In the genomic region with DNA sequence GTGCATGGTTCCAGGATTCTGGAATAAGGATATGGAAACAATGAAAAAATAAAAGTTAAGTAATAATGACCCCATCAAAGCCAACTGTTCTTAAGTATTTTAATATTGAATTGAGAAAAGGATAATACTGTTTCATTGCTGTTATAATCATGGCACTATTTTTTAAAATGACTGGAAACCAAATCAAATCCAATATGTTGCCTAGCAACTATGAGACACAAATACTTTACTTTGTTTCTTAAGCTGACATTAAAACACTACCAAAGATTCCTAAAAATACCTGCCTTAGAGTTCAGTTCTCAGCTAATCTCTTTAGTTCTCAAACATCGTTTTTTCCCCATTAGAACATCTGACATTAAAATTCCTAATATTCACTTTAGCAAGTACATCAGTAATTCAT, we compare ENCODE assay signal across 17 cellular contexts.
DNase-seq lines count a peak whose midpoint lies in the region; ATAC-seq, FAIRE-seq and TF ChIP-seq lines count a peak whose summit lies in the region.
"Had no signal": no experiment of that assay in that cellular context is flagged by ENCODE, and none has a peak within 500 bp of the region (broad histone marks: within the 10 kb centered on the region; RNA-seq: fewer than 3 reads in every experiment).

No MANE protein-coding gene starts in this region.

- 0% methylated on average over 1 of the region's 1 CpG for WGBS in K562 (ENCODE audit: insufficient coverage, low coverage, missing lambda C conversion rate)
- WGBS in smooth muscle cell (ENCODE audit: low lambda C conversion rate) = 76% methylated on average over 1 of the region's 1 CpG

- H3K9me3 Mint-ChIP-seq in GM23338 (no peaks in the 10 kb centered on the region), mesothelial cell of epicardium (peaks cover 8% of the 10 kb centered on the region)
- no peaks in the 10 kb centered on the region for H3K9me3 Mint-ChIP-seq in CD4-positive, alpha-beta memory T cell
- H3K9me3 Mint-ChIP-seq: activated naive CD4-positive, alpha-beta T cell treated with anti-CD3 and anti-CD28 coated beads, Interleukin-2, amount 50 U/mL, for 72 hours; activated T-helper 1 cell treated with anti-CD3 and anti-CD28 coated beads, Interleukin-12 subunit alpha, Interleukin-12 subunit beta, Interleukin-2, Interleukin-4 antibody, amounts not matched to agents 30 ng/mL and 10 ng/mL and 1 ng/mL, durations not matched to agents 14 hours and 24 hours and 36 hours; stimulated activated memory B cell treated with anti-CD40 and anti-IgM and Interleukin-4, amounts not matched to agents 10 μg/mL and 1 μg/mL and 100 μg/mL, for 72 hours had no signal

- POLR2A ChIA-PET in K562 (lab: Yijun Ruan, JAX) = interaction anchor here (0.8 to 1.2 kb wide), 2 partner anchors 13 kb away, joined by 3 read pairs; no protein-coding TSS in a partner anchor
- POLR2A ChIA-PET in CD4-positive, alpha-beta memory T cell (lab: Charles Lee; ENCODE audit: partially characterized antibody) = no interaction called here

- in situ Hi-C loops in K562 (cut with MboI) = no loop called here

- FAIRE-seq in K562 (lab: Jason Lieb, UNC) = no peak

- no peaks in the 10 kb centered on the region for H4K20me1 ChIP-seq in GM23338 (replicated peaks; ENCODE audit: insufficient read depth)
- no peaks in the 10 kb centered on the region for H4K20me1 ChIP-seq in K562 (replicated peaks; ENCODE audit: control insufficient read depth, insufficient read depth, low read length)
- no peaks in the 10 kb centered on the region for H4K20me1 ChIP-seq in smooth muscle cell (ENCODE audit: low read depth)

- TF ChIP-seq CTCF in GM23338 (conservative IDR thresholded peaks at IDR 0.05; ENCODE audit: low read depth in 2 of 2) = no peak
- TF ChIP-seq CTCF in K562 (IDR thresholded peaks at IDR 0.05 in 2 of 3, conservative IDR thresholded peaks at IDR 0.05 in 1 of 3; ENCODE audit: insufficient read depth in 2 of 3, low read depth in 1 of 3, low read length in 3 of 3) = no peak
- TF ChIP-seq CTCF in mesothelial cell of epicardium (IDR thresholded peaks at IDR 0.05; ENCODE audit: unreplicated experiment) = no peak
- TF ChIP-seq CTCF in smooth muscle cell (IDR thresholded peaks at IDR 0.05; ENCODE audit: borderline replicate concordance, insufficient read depth, poor library complexity, severe bottlenecking) = no peak

- no peaks in the 10 kb centered on the region for H3K9me1 ChIP-seq in K562 (ENCODE audit: control insufficient read depth, insufficient read depth, low read length)

- H3K27me3 ChIP-seq in GM23338 (ENCODE audit: insufficient read depth) = peaks cover 12% of the 10 kb centered on the region; the same call in 1 of the 2 replicates
- no peaks in the 10 kb centered on the region for H3K27me3 ChIP-seq in K562 (ENCODE audit: control insufficient read depth in 2 of 2, insufficient read depth in 2 of 2, low read length in 2 of 2)
- H3K27me3 ChIP-seq in smooth muscle cell (ENCODE audit: low read depth) = no peaks in the 10 kb centered on the region
- H3K27me3 ChIP-seq in CD4-positive, alpha-beta memory T cell (ENCODE audit: insufficient read depth, low read length) = no peaks in the 10 kb centered on the region
- H3K27me3 ChIP-seq: colonic mucosa, hepatocyte, ovary had no signal

- no peak overlapping the region for H3K4me3 Mint-ChIP-seq in GM23338
- no peak overlapping the region for H3K4me3 Mint-ChIP-seq in mesothelial cell of epicardium
- no peak overlapping the region for H3K4me3 Mint-ChIP-seq in CD4-positive, alpha-beta memory T cell
- H3K4me3 Mint-ChIP-seq: activated CD4-positive, alpha-beta T cell treated with anti-CD3 and anti-CD28 coated beads for 36 hours; activated T-helper 1 cell treated with anti-CD3 and anti-CD28 coated beads, Interleukin-12 subunit alpha, Interleukin-12 subunit beta, Interleukin-2, Interleukin-4 antibody, amounts not matched to agents 30 ng/mL and 10 ng/mL and 1 ng/mL, durations not matched to agents 14 hours and 24 hours and 36 hours; stimulated activated memory B cell treated with anti-CD40 and anti-IgM and Interleukin-4, amounts not matched to agents 10 μg/mL and 1 μg/mL and 100 μg/mL, for 72 hours had no signal

- H2AFZ ChIP-seq in GM23338 (no peak overlapping the region), K562 (ENCODE audit: low read depth, low read length) (no peak overlapping the region), smooth muscle cell (ENCODE audit: low read depth) (peak overlapping the region; percentile 48)
- H2AFZ ChIP-seq: hepatocyte had no signal

- H3K36me3 ChIP-seq in GM23338 (ENCODE audit: insufficient read depth) (no peaks in the 10 kb centered on the region), K562 (ENCODE audit: control insufficient read depth, insufficient read depth, low read length) (no peaks in the 10 kb centered on the region), smooth muscle cell (ENCODE audit: low read depth) (no peaks in the 10 kb centered on the region)
- H3K36me3 ChIP-seq in CD4-positive, alpha-beta memory T cell (ENCODE audit: insufficient read depth, low read length) = no peaks in the 10 kb centered on the region
- H3K36me3 ChIP-seq: colonic mucosa, ovary had no signal

- H3K36me3 Mint-ChIP-seq in GM23338 (ENCODE audit: low read depth) (no peaks in the 10 kb centered on the region), mesothelial cell of epicardium (no peaks in the 10 kb centered on the region)
- H3K36me3 Mint-ChIP-seq in CD4-positive, alpha-beta memory T cell = no peaks in the 10 kb centered on the region
- H3K36me3 Mint-ChIP-seq: activated naive CD4-positive, alpha-beta T cell treated with anti-CD3 and anti-CD28 coated beads, Interleukin-2, amount 50 U/mL, for 72 hours; stimulated activated memory B cell treated with anti-CD40 and anti-IgM and Interleukin-4, amounts not matched to agents 10 μg/mL and 1 μg/mL and 100 μg/mL, for 72 hours had no signal

- 0 out of 2 replicates have a peak overlapping the region, but pooled peaks have one; percentile 14 for H3K4me2 ChIP-seq in GM23338
- H3K4me2 ChIP-seq in K562 (ENCODE audit: insufficient read depth, low read length) = no peak overlapping the region
- peak overlapping the region; percentile 68 for H3K4me2 ChIP-seq in smooth muscle cell
- H3K4me2 ChIP-seq: hepatocyte had no signal

- no peak for TF ChIP-seq EP300 in K562 (IDR thresholded peaks at IDR 0.05; ENCODE audit: low read length)

- no peaks in the 10 kb centered on the region for H3K9me2 ChIP-seq in GM23338 (ENCODE audit: insufficient read depth)

- intact Hi-C loops in K562 (cut with micrococcal nuclease) = no loop called here
- intact Hi-C loops in CD4-positive, alpha-beta memory T cell (cut with micrococcal nuclease) = no loop called here

- H3K27ac ChIP-seq in GM23338 (ENCODE audit: low read depth) = no peak overlapping the region
- no peak overlapping the region for H3K27ac ChIP-seq in K562 (ENCODE audit: extremely low read depth, low read depth, low read length)
- peak overlapping the region; percentile 90 for H3K27ac ChIP-seq in smooth muscle cell (ENCODE audit: low read depth)
- H3K27ac ChIP-seq in CD4-positive, alpha-beta memory T cell (ENCODE audit: low read depth, low read length) = no peak overlapping the region
- H3K27ac ChIP-seq: colonic mucosa, hepatocyte, ovary had no signal

- TF ChIP-seq POLR2A in K562 (conservative IDR thresholded peaks at IDR 0.05) = no peak

- H3K79me2 ChIP-seq in GM23338 (replicated peaks; ENCODE audit: insufficient read depth) (no peaks in the 10 kb centered on the region), K562 (ENCODE audit: control insufficient read depth, insufficient read depth, low read length) (no peaks in the 10 kb centered on the region), smooth muscle cell (ENCODE audit: low read depth) (no peaks in the 10 kb centered on the region)
- H3K79me2 ChIP-seq: hepatocyte had no signal

- no peak overlapping the region for H3K9ac ChIP-seq in K562 (ENCODE audit: insufficient read depth in 1 of 2, low read depth in 2 of 2, low read length in 2 of 2)
- peak overlapping the region; percentile 62 for H3K9ac ChIP-seq in smooth muscle cell (ENCODE audit: low read depth)

- H3F3A ChIP-seq in GM23338 (replicated peaks; ENCODE audit: low read depth) = no peaks in the 10 kb centered on the region
- H3F3A ChIP-seq in smooth muscle cell (ENCODE audit: low read depth) = no peaks in the 10 kb centered on the region

- no TSS peak for BruUV-seq in K562 (replicated peaks; lab: Mats Ljungman, UMichigan)

- H3K4me1 Mint-ChIP-seq in GM23338 (peaks cover 16% of the 10 kb centered on the region), mesothelial cell of epicardium (peaks cover 12% of the 10 kb centered on the region)
- H3K4me1 Mint-ChIP-seq in CD4-positive, alpha-beta memory T cell = peaks cover 0 to 4% (median under 1%) of the 10 kb centered on the region in 4 donors
- H3K4me1 Mint-ChIP-seq: activated CD4-positive, alpha-beta T cell treated with anti-CD3 and anti-CD28 coated beads for 36 hours; stimulated activated memory B cell treated with anti-CD40 and anti-IgM and Interleukin-4, amounts not matched to agents 10 μg/mL and 1 μg/mL and 100 μg/mL, for 72 hours had no signal

- H3K4me3 ChIP-seq in GM23338 (no peak overlapping the region), K562 (no peak overlapping the region), smooth muscle cell (no peak overlapping the region)
- H3K4me3 ChIP-seq in CD4-positive, alpha-beta memory T cell (ENCODE audit: low read length in 2 of 2) = no peak overlapping the region
- H3K4me3 ChIP-seq: colonic mucosa, hepatocyte, ovary had no signal

- DNase-seq in GM23338 (ENCODE audit: low spot score) (no peak), K562 (ENCODE audit: extremely low read depth in 1 of 4, low spot score in 3 of 4) (no peak), mesothelial cell of epicardium (ENCODE audit: low spot score in 2 of 2, unreplicated experiment in 2 of 2) (no peak), smooth muscle cell (lab: John Stamatoyannopoulos, UW; ENCODE audit: unreplicated experiment) (no peak), hippocampal formation (lab: John Stamatoyannopoulos, UW) (no peak), GM19238 (ENCODE audit: insufficient read length, low spot score) (no peak)
- DNase-seq in CD4-positive, alpha-beta memory T cell = no peak
- DNase-seq: activated CD4-positive, alpha-beta T cell treated with anti-CD3 and anti-CD28 coated beads for 36 hours; colonic mucosa; NCI-H1417; ovary; Right ventricle myocardium superior had no signal

- H3K4me1 ChIP-seq in GM23338 (ENCODE audit: insufficient read depth) (peaks cover 6% of the 10 kb centered on the region; the same call in 1 of the 2 replicates), K562 (replicated peaks in 1 of 2; ENCODE audit: control insufficient read depth in 2 of 2, insufficient read depth in 2 of 2, low read length in 2 of 2) (no peaks in the 10 kb centered on the region; a peak in 1 of 5 replicates), smooth muscle cell (ENCODE audit: low read depth) (peaks cover 14% of the 10 kb centered on the region)
- H3K4me1 ChIP-seq in CD4-positive, alpha-beta memory T cell (ENCODE audit: insufficient read depth, low read length) = no peaks in the 10 kb centered on the region
- H3K4me1 ChIP-seq: colonic mucosa had no signal

- H3K27ac Mint-ChIP-seq in GM23338 = no peak overlapping the region
- H3K27ac Mint-ChIP-seq in mesothelial cell of epicardium = peak overlapping the region; percentile 62
- H3K27ac Mint-ChIP-seq in CD4-positive, alpha-beta memory T cell = no peak overlapping the region
- H3K27ac Mint-ChIP-seq: activated CD4-positive, alpha-beta T cell treated with anti-CD3 and anti-CD28 coated beads for 36 hours; activated naive CD4-positive, alpha-beta T cell treated with anti-CD3 and anti-CD28 coated beads, Interleukin-2, amount 50 U/mL, for 72 hours; activated T-helper 1 cell treated with anti-CD3 and anti-CD28 coated beads, Interleukin-12 subunit alpha, Interleukin-12 subunit beta, Interleukin-2, Interleukin-4 antibody, amounts not matched to agents 30 ng/mL and 10 ng/mL and 1 ng/mL, durations not matched to agents 14 hours and 24 hours and 36 hours; stimulated activated memory B cell treated with anti-CD40 and anti-IgM and Interleukin-4, amounts not matched to agents 10 μg/mL and 1 μg/mL and 100 μg/mL, for 72 hours had no signal

- CTCF ChIA-PET in K562 (lab: Yijun Ruan, JAX; ENCODE audit: low intra/inter-chr PET ratio) = no interaction called here
- CTCF ChIA-PET in CD4-positive, alpha-beta memory T cell (lab: Charles Lee; ENCODE audit: partially characterized antibody) = interaction anchor here (1.5 kb wide), 1 partner anchor 154 kb away, joined by 3 read pairs; no protein-coding TSS in a partner anchor

- no peak for ATAC-seq in GM23338
- no peak for ATAC-seq in K562
- ATAC-seq in HG02840 (IDR thresholded peaks at IDR 0.05; ENCODE audit: low FRiP score, unreplicated experiment) = no peak
- ATAC-seq: activated CD4-positive, alpha-beta T cell treated with anti-CD3 and anti-CD28 coated beads for 36 hours; activated naive CD4-positive, alpha-beta T cell treated with anti-CD3 and anti-CD28 coated beads, Interleukin-2, amount 50 U/mL, for 72 hours; stimulated activated memory B cell treated with anti-CD40 and anti-IgM and Interleukin-4, amounts not matched to agents 10 μg/mL and 1 μg/mL and 100 μg/mL, for 72 hours had no signal

- H3K9me3 ChIP-seq in K562 (replicated peaks; ENCODE audit: control insufficient read depth, insufficient read depth, low read depth, low read length) (no peaks in the 10 kb centered on the region), smooth muscle cell (replicated peaks; ENCODE audit: low read depth) (no peaks in the 10 kb centered on the region)
- H3K9me3 ChIP-seq in CD4-positive, alpha-beta memory T cell (ENCODE audit: control insufficient read depth in 1 of 2, low read length in 2 of 2) = no peaks in the 10 kb centered on the region
- H3K9me3 ChIP-seq: colonic mucosa, ovary had no signal

- no peak for TF ChIP-seq RAD21 in K562 (CRISPR knock-in tag; conservative IDR thresholded peaks at IDR 0.05 in 1 of 2, IDR thresholded peaks at IDR 0.05 in 1 of 2)

- H3K27me3 Mint-ChIP-seq in GM23338 (ENCODE audit: insufficient read depth, low read depth, poor library complexity) = no peaks in the 10 kb centered on the region
- H3K27me3 Mint-ChIP-seq in mesothelial cell of epicardium (ENCODE audit: low read depth) = no peaks in the 10 kb centered on the region
- peaks cover 4% of the 10 kb centered on the region in 2 donors for H3K27me3 Mint-ChIP-seq in CD4-positive, alpha-beta memory T cell
